1 cellular context compared by ENCODE assay signal in the genomic region with DNA sequence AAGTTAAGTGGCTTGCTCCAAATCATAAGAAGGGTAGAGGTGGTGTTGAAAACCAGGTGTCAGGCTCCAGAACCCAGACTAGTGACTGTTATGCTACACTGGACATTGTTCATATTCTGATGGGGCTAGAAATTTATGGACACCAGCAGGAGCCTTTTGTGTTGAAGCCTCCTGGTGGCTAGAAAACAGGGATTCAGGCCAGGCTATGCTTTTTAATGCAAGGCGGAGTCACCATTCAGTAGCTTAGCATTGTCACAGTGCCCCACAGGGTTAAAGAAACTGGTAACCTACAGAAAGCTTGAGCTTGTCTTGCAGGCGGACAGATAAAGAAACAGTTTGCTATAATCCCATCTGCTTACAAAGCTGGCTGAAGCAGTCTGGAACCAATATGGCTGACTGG.
TF ChIP-seq lines count a peak whose summit lies in the region.

No MANE protein-coding gene starts in this region.

TF ChIP-seq in K562, 482 proteins besides CTCF, POLR2A, EP300 and RAD21:
- TF ChIP-seq, protein P1, sequence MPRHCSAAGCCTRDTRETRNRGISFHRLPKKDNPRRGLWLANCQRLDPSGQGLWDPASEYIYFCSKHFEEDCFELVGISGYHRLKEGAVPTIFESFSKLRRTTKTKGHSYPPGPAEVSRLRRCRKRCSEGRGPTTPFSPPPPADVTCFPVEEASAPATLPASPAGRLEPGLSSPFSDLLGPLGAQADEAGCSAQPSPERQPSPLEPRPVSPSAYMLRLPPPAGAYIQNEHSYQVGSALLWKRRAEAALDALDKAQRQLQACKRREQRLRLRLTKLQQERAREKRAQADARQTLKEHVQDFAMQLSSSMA (CRISPR knock-in tag; IDR thresholded peaks at IDR 0.05), result no peak
- TF ChIP-seq HDAC2 (IDR thresholded peaks at IDR 0.05) (no peak), SIN3B (IDR thresholded peaks at IDR 0.05; ENCODE audit: low read depth) (no peak), SMAD3 (CRISPR knock-in tag; conservative IDR thresholded peaks at IDR 0.05) (no peak), CBX2 (IDR thresholded peaks at IDR 0.05; ENCODE audit: insufficient read depth, low read length, poor library complexity, severe bottlenecking) (no peak), RUNX1 (IDR thresholded peaks at IDR 0.05; ENCODE audit: low read depth) (no peak), SP2 (IDR thresholded peaks at IDR 0.05; ENCODE audit: extremely low read depth, low read depth, low read length, poor library complexity, severe bottlenecking) (no peak), MAFF (IDR thresholded peaks at IDR 0.05; ENCODE audit: low read length) (no peak), SOX6 (IDR thresholded peaks at IDR 0.05) (no peak), ARID1B (IDR thresholded peaks at IDR 0.05) (no peak), GATA2 (CRISPR knock-in tag; IDR thresholded peaks at IDR 0.05) (no peak), HNRNPH1 (optimal IDR thresholded peaks at IDR 0.05; ENCODE audit: low read depth, low read length) (no peak), RBM14 (IDR thresholded peaks at IDR 0.05; ENCODE audit: borderline replicate concordance, insufficient read depth, low read depth, low read length) (no peak), MYNN (IDR thresholded peaks at IDR 0.05) (no peak), MYNN (CRISPR knock-in tag; IDR thresholded peaks at IDR 0.05) (no peak), ZNF586 (CRISPR knock-in tag; conservative IDR thresholded peaks at IDR 0.05) (no peak)
- TF ChIP-seq, protein P2, sequence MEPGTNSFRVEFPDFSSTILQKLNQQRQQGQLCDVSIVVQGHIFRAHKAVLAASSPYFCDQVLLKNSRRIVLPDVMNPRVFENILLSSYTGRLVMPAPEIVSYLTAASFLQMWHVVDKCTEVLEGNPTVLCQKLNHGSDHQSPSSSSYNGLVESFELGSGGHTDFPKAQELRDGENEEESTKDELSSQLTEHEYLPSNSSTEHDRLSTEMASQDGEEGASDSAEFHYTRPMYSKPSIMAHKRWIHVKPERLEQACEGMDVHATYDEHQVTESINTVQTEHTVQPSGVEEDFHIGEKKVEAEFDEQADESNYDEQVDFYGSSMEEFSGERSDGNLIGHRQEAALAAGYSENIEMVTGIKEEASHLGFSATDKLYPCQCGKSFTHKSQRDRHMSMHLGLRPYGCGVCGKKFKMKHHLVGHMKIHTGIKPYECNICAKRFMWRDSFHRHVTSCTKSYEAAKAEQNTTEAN (CRISPR knock-in tag; IDR thresholded peaks at IDR 0.05), result no peak
- TF ChIP-seq, protein P3, sequence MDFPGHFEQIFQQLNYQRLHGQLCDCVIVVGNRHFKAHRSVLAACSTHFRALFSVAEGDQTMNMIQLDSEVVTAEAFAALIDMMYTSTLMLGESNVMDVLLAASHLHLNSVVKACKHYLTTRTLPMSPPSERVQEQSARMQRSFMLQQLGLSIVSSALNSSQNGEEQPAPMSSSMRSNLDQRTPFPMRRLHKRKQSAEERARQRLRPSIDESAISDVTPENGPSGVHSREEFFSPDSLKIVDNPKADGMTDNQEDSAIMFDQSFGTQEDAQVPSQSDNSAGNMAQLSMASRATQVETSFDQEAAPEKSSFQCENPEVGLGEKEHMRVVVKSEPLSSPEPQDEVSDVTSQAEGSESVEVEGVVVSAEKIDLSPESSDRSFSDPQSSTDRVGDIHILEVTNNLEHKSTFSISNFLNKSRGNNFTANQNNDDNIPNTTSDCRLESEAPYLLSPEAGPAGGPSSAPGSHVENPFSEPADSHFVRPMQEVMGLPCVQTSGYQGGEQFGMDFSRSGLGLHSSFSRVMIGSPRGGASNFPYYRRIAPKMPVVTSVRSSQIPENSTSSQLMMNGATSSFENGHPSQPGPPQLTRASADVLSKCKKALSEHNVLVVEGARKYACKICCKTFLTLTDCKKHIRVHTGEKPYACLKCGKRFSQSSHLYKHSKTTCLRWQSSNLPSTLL (IDR thresholded peaks at IDR 0.05), result no peak
